Comparison of ENCODE assay signal across 8 cellular contexts in the genomic region with DNA sequence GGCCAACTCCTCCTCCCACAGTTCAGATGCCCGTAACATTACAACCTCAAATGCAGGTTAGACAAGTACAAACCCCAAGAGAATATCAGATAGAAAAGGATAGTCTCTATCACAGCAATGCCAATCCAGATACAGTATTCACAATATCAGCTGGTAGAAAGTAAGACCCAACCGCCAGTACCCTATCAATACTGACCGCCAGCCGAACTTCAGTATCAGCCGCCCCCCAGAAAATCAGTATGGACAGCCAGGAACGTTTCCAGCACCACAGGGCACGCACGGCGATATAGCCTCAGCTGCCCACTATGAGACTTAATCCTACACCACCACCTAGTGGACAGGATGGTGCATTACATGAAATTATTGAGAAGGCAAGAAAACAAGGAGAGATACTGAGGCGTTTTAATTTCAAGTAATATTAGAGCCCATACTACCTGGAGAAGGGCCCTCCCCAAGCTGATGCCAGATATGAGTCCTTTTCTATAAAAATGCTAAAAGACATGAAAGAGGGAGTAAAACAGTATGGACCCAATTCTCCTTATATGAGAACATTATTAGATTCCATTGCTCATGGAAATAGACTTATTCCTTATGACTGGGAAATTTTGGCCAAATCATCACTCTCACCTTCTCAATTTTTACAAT. TPM values are rescaled to one million over a fixed set of nuclear protein-coding genes. Genes with fewer than 3 reads are reported as not detected.
DNase-seq lines count a peak whose midpoint lies in the region; ATAC-seq, FAIRE-seq and TF ChIP-seq lines count a peak whose summit lies in the region.

No MANE protein-coding gene starts in this region.

- peak overlapping the region; percentile 14; the same call in 2 of the 3 replicates for H3K4me3 ChIP-seq in A549
- peak overlapping the region in 1 of 2 donors; percentile 43 for H3K4me3 ChIP-seq in ascending aorta
- no peak overlapping the region for H3K4me3 ChIP-seq in skeletal muscle satellite cell (ENCODE audit: low read length)

- under 1% methylated on average over 10 of the region's 10 CpGs for whole genome bisulfite sequencing in A549 (ENCODE audit: missing lambda C conversion rate)

- H3K4me3 Mint-ChIP-seq in T-helper 17 cell, result no peak overlapping the region

- H3K4me1 Mint-ChIP-seq in T-helper 17 cell, result peaks cover 5% of the 10 kb centered on the region

- TF ChIP-seq RAD21 in A549 (conservative IDR thresholded peaks at IDR 0.05 in 1 of 2, IDR thresholded peaks at IDR 0.05 in 1 of 2), result peak; percentile 92 to 93

- no peaks in the 10 kb centered on the region for H3K9me3 ChIP-seq in A549
- no peaks in the 10 kb centered on the region for H3K9me3 ChIP-seq in T-helper 17 cell (ENCODE audit: control insufficient read depth, low read length, poor library complexity, severe bottlenecking)
- H3K9me3 ChIP-seq in ascending aorta, result no peaks in the 10 kb centered on the region
- no peaks in the 10 kb centered on the region for H3K9me3 ChIP-seq in skeletal muscle satellite cell (replicated peaks; ENCODE audit: low read length)

- CTCF ChIA-PET in A549 (lab: Yijun Ruan, JAX), result interaction anchor here (0.6 to 4.4 kb wide), 30 partner anchors 9 to 924 kb away, joined by 3 to 35 read pairs (median 4); no protein-coding TSS in a partner anchor

- peak; percentile 60 to 77 for DNase-seq in A549 (ENCODE audit: low read depth in 1 of 2, low spot score in 1 of 2)
- peak; percentile 75 for DNase-seq in NCI-H2029 treated with DMSO at 0.1 percent for 48 hours (lab: John Stamatoyannopoulos, UW)
- DNase-seq in T-helper 17 cell, result peak; percentile 19 to 35 (median 19)
- DNase-seq in ascending aorta (ENCODE audit: low spot score in 2 of 2), result peak in 1 of 2 donors; percentile 74
- peak; percentile 62 for DNase-seq in hepatic stellate cell (ENCODE audit: low spot score)

- no peak overlapping the region for H3K27ac ChIP-seq in A549
- H3K27ac ChIP-seq in ascending aorta, result no peak overlapping the region

- ATAC-seq in A549 (peak; percentile 98), GM18909 (IDR thresholded peaks at IDR 0.05; ENCODE audit: poor library complexity, unreplicated experiment) (peak; percentile 47), T-helper 17 cell (peak; percentile 92), GM19455 (IDR thresholded peaks at IDR 0.05; ENCODE audit: unreplicated experiment) (no peak)

- TF ChIP-seq EP300 in A549 (IDR thresholded peaks at IDR 0.05), result no peak

- TF ChIP-seq CTCF in A549 (IDR thresholded peaks at IDR 0.05) (peak; percentile 92), ascending aorta (IDR thresholded peaks at IDR 0.05) (peak; percentile 70 to 82 (median 82))

- no peaks in the 10 kb centered on the region for H3K36me3 Mint-ChIP-seq in T-helper 17 cell (ENCODE audit: low read depth)

- TF ChIP-seq POLR2A in A549 (IDR thresholded peaks at IDR 0.05; ENCODE audit: low read length), result no peak

- intact Hi-C loops in ascending aorta (cut with DNase I), result loop anchor here (1.0 to 5.0 kb wide), 3 partner anchors 60 to 266 kb away; no protein-coding TSS in a partner anchor

- POLR2A ChIA-PET in A549 (lab: Yijun Ruan, JAX), result interaction anchor here (1.3 kb wide), 1 partner anchor 17 kb away, joined by 4 read pairs; a partner anchor contains a TSS

- H3K4me1 ChIP-seq in A549 (peaks cover 3% of the 10 kb centered on the region; the same call in 2 of the 3 replicates), ascending aorta (peaks cover 0 to 4% of the 10 kb centered on the region in 2 donors), skeletal muscle satellite cell (ENCODE audit: control insufficient read depth, insufficient read depth, low read length) (no peaks in the 10 kb centered on the region)

- H3K9ac ChIP-seq in skeletal muscle satellite cell (ENCODE audit: low read depth, low read length), result no peak overlapping the region

- no peak overlapping the region for H3K27ac Mint-ChIP-seq in T-helper 17 cell

- no peak for FAIRE-seq in A549 (lab: Jason Lieb, UNC)

- no peaks in the 10 kb centered on the region for H3K36me3 ChIP-seq in ascending aorta
- H3K36me3 ChIP-seq in skeletal muscle satellite cell (ENCODE audit: insufficient read depth, low read length), result no peaks in the 10 kb centered on the region

- H3K27me3 ChIP-seq in ascending aorta, result no peaks in the 10 kb centered on the region
- peaks cover 47% of the 10 kb centered on the region for H3K27me3 ChIP-seq in skeletal muscle satellite cell (ENCODE audit: control insufficient read depth, insufficient read depth, low read length)

- peaks cover 20% of the 10 kb centered on the region for H3K27me3 Mint-ChIP-seq in T-helper 17 cell

- peak overlapping the region; percentile 77 for H3K4me2 ChIP-seq in A549
- peak overlapping the region; percentile 34 for H3K4me2 ChIP-seq in skeletal muscle satellite cell (ENCODE audit: low read length)

TF ChIP-seq in A549, 52 proteins besides CTCF, POLR2A, EP300 and RAD21:
- no peak for TF ChIP-seq GATA3 (IDR thresholded peaks at IDR 0.05; ENCODE audit: borderline replicate concordance)
- TF ChIP-seq SMC3 (IDR thresholded peaks at IDR 0.05), result peak; percentile 61
- no peak for TF ChIP-seq FOSB (CRISPR knock-in tag; IDR thresholded peaks at IDR 0.05)
- no peak for TF ChIP-seq MAZ (IDR thresholded peaks at IDR 0.05; ENCODE audit: borderline replicate concordance, low read depth, low read length)
- TF ChIP-seq ZFP36 (IDR thresholded peaks at IDR 0.05; ENCODE audit: borderline replicate concordance, partially characterized antibody), result no peak
- TF ChIP-seq BHLHE40 (IDR thresholded peaks at IDR 0.05; ENCODE audit: low read depth, low read length), result no peak

RNA-seq across cellular contexts. Expression of a gene that starts 17.6 kb away (rescaled TPM):
- polyA plus RNA-seq in A549 (2011; rRNA removed) (166 and 227 TPM in 2 replicates), A549 (2017; fragmentation: RNase III; extraction: RNeasy Plus Mini Kit Qiagen cat#74134 plus additional on column Dnase treatment) (149 to 174 TPM (median 150 TPM) in 3 replicates)
- 56.2 and 74.6 TPM in 2 replicates for polyA plus RNA-seq in A549 (2012; cell fraction: cytosol; rRNA removed)
- polyA plus RNA-seq in A549 (2012; cell fraction: nucleus; rRNA removed), result 16.2 and 22.6 TPM in 2 replicates
- polyA minus RNA-seq in A549 (2011; rRNA and poly(A)+ RNA removed), result 29.2 and 30.9 TPM in 2 replicates
- total RNA-seq in T-helper 17 cell (10 to 100 TPM; 18.8 to 20.6 TPM), ascending aorta (19.3 TPM)
- total RNA-seq in skeletal muscle satellite cell (2012; rRNA removed), result 91.5 and 119 TPM in 2 replicates
